ENCODE assay signal across 9 cellular contexts in genomic region chr4:174120446-174121142, GRCh38.
A peak's percentile ranks its signal among the peaks of the same experiment; 100 is the strongest.
DNase-seq lines count a peak whose midpoint lies in the region; TF ChIP-seq lines count a peak whose summit lies in the region.
"Had no signal": no experiment of that assay in that cellular context is flagged by ENCODE, and none has a peak within 500 bp of the region (broad histone marks: within the 10 kb centered on the region; RNA-seq: fewer than 3 reads in every experiment).

No MANE protein-coding gene starts in this region.

- H3K36me3 Mint-ChIP-seq in activated CD4-positive, alpha-beta T cell treated with anti-CD3 and anti-CD28 coated beads, Interleukin-2, amount 10 ng/mL, durations not matched to agents 24 days and 14 days (ENCODE audit: low read depth): no peaks in the 10 kb centered on the region

- H3K27ac ChIP-seq in HL-60 (replicated peaks): no peak overlapping the region
- H3K27ac ChIP-seq: neutrophil had no signal

- TF ChIP-seq CTCF in HL-60 (IDR thresholded peaks at IDR 0.05; ENCODE audit: insufficient read depth, low read length): peak; percentile 24
- peak; percentile 49 for TF ChIP-seq CTCF in cardiac fibroblast (IDR thresholded peaks at IDR 0.05; ENCODE audit: low read depth, low read length)

- no peak overlapping the region for H3K4me3 Mint-ChIP-seq in activated CD4-positive, alpha-beta T cell treated with anti-CD3 and anti-CD28 coated beads, Interleukin-2, amount 10 ng/mL, durations not matched to agents 24 days and 14 days

- no peak overlapping the region for H3K27ac Mint-ChIP-seq in activated CD4-positive, alpha-beta T cell treated with anti-CD3 and anti-CD28 coated beads, Interleukin-2, amount 10 ng/mL, durations not matched to agents 24 days and 14 days

- H3K4me3 ChIP-seq in HL-60 (replicated peaks; ENCODE audit: insufficient read depth, low read length): peak overlapping the region; percentile 28
- peak overlapping the region; percentile 32 to 55 for H3K4me3 ChIP-seq in cardiac fibroblast (replicated peaks in 1 of 2; ENCODE audit: low read depth in 2 of 2, low read length in 2 of 2)

- peaks cover 27% of the 10 kb centered on the region for H3K27me3 Mint-ChIP-seq in activated CD4-positive, alpha-beta T cell treated with anti-CD3 and anti-CD28 coated beads, Interleukin-2, amount 10 ng/mL, durations not matched to agents 24 days and 14 days

- H3K4me1 Mint-ChIP-seq in activated CD4-positive, alpha-beta T cell treated with anti-CD3 and anti-CD28 coated beads, Interleukin-2, amount 10 ng/mL, durations not matched to agents 24 days and 14 days: no peaks in the 10 kb centered on the region

- no peaks in the 10 kb centered on the region for H3K9me3 Mint-ChIP-seq in activated CD4-positive, alpha-beta T cell treated with anti-CD3 and anti-CD28 coated beads, Interleukin-2, amount 10 ng/mL, durations not matched to agents 24 days and 14 days

- H3K27me3 ChIP-seq in HL-60 (ENCODE audit: insufficient read depth, poor library complexity, severe bottlenecking): peaks cover 5% of the 10 kb centered on the region

- intact Hi-C loops in activated CD4-positive, alpha-beta T cell treated with anti-CD3 and anti-CD28 coated beads, Interleukin-2, amount 10 ng/mL, durations not matched to agents 24 days and 14 days (cut with micrococcal nuclease): loop anchor here (1.0 kb wide), 1 partner anchor 614 kb away; no protein-coding TSS in a partner anchor

- DNase-seq in activated CD4-positive, alpha-beta T cell treated with anti-CD3 and anti-CD28 coated beads, Interleukin-2, amount 10 ng/mL, durations not matched to agents 24 days and 14 days: peak; percentile 63
- no peak for DNase-seq in activated CD4-positive, alpha-beta T cell treated with anti-CD3 and anti-CD28 coated beads, Interleukin-2, amount 50 U/mL, for 4 hours
- peak; percentile 44 to 59 for DNase-seq in HL-60 (ENCODE audit: low read depth in 1 of 2, low spot score in 1 of 2)
- DNase-seq in NOMO-1 treated with DMSO at 0.1 percent for 48 hours (lab: John Stamatoyannopoulos, UW; ENCODE audit: unreplicated experiment): peak; percentile 39
- DNase-seq in cardiac fibroblast (ENCODE audit: low read depth in 2 of 2): peak; percentile 88 to 92
- peak; percentile 71 for DNase-seq in iris pigment epithelial cell (ENCODE audit: low read depth)
- DNase-seq in smooth muscle cell of the brain vasculature (ENCODE audit: low read depth, low spot score): peak; percentile 28
- no peak for DNase-seq in cerebellar nuclear complex (lab: John Stamatoyannopoulos, UW)

Comparison
In these comparisons a context has a peak if more than half of its experiments do, and no peak if none do; other contexts are left out.
1. DNase-seq: peak in activated CD4-positive, alpha-beta T cell treated with anti-CD3 and anti-CD28 coated beads, Interleukin-2, amount 10 ng/mL, durations not matched to agents 24 days and 14 days (single experiment), HL-60 (2 of 2), NOMO-1 treated with DMSO at 0.1 percent for 48 hours (single experiment), cardiac fibroblast (2 of 2), iris pigment epithelial cell (single experiment) and smooth muscle cell of the brain vasculature (single experiment); none in activated CD4-positive, alpha-beta T cell treated with anti-CD3 and anti-CD28 coated beads, Interleukin-2, amount 50 U/mL, for 4 hours (0 of 2) and cerebellar nuclear complex (0 of 2).